In the genomic region with DNA sequence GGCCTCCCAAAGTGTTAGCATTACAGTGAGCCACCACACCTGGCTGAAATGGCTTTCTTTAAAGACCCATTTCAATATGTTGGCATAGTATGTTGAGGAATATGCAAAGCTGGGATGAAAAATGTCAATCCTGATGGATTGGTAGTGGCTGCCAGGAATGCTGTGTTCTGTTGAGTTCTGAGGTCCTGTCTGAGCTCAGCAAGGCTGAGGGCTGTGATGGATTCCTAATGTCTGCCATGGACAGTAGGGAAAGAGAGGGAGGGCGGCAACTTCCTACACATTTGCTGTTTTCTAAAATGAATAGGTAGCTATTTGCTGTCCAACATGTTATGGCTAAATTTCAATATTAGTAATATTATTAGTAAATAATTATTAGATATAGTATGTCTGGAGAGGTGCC, we compare ENCODE assay signal across 14 cellular contexts. TPM values are rescaled to one million over a fixed set of nuclear protein-coding genes. Genes with fewer than 3 reads are reported as not detected.
DNase-seq lines count a peak whose midpoint lies in the region; ATAC-seq and TF ChIP-seq lines count a peak whose summit lies in the region.
"Had no signal": no experiment of that assay in that cellular context is flagged by ENCODE, and none has a peak within 500 bp of the region (broad histone marks: within the 10 kb centered on the region; RNA-seq: fewer than 3 reads in every experiment).

No MANE protein-coding gene starts in this region.

- DNase-seq in CD8-positive, alpha-beta memory T cell = no peak
- no peak for DNase-seq in naive thymus-derived CD8-positive, alpha-beta T cell
- no peak for DNase-seq in GDM1 (lab: John Stamatoyannopoulos, UW)
- no peak for DNase-seq in testis
- DNase-seq: activated CD4-positive, CD25-positive, alpha-beta regulatory T cell treated with anti-CD3 and anti-CD28 coated beads, Interleukin-2, amount 50 U/mL, for 72 hours; activated CD8-positive, alpha-beta memory T cell treated with anti-CD3 and anti-CD28 coated beads, Interleukin-2, amount 50 U/mL, for 4 hours; MG63; NCI-H187; NCI-H226; thyroid gland had no signal

- no peak overlapping the region for H3K4me3 ChIP-seq in CD8-positive, alpha-beta memory T cell (ENCODE audit: low read length)
- H3K4me3 ChIP-seq in HEK293 (ENCODE audit: low read depth, low read length) (no peak overlapping the region), testis (no peak overlapping the region)
- H3K4me3 ChIP-seq: MG63, right atrium auricular region, thyroid gland had no signal

- H3K27ac Mint-ChIP-seq in CD8-positive, alpha-beta memory T cell = peak overlapping the region in 6 of 8 donors; percentile 82 to 95 (median 88)
- peak overlapping the region; percentile 93 for H3K27ac Mint-ChIP-seq in activated naive CD8-positive, alpha-beta T cell
- H3K27ac Mint-ChIP-seq in naive thymus-derived CD8-positive, alpha-beta T cell = peak overlapping the region in 9 of 10 donors; percentile 61 to 92 (median 86)

- H3K36me3 Mint-ChIP-seq in CD8-positive, alpha-beta memory T cell = peaks cover 3 to 34% (median 7%) of the 10 kb centered on the region in 3 donors
- peaks cover 30% of the 10 kb centered on the region for H3K36me3 Mint-ChIP-seq in activated naive CD8-positive, alpha-beta T cell
- H3K36me3 Mint-ChIP-seq in naive thymus-derived CD8-positive, alpha-beta T cell = peaks cover 0 to 17% (median 14%) of the 10 kb centered on the region in 3 donors

- CTCF ChIA-PET in CD8-positive, alpha-beta memory T cell (lab: Charles Lee) = interaction anchor here (2.5 kb wide), 1 partner anchor 149 kb away, joined by 8 read pairs; no protein-coding TSS in a partner anchor
- CTCF ChIA-PET in HEK293 (lab: Yijun Ruan, JAX) = no interaction called here

- no peaks in the 10 kb centered on the region for H3K27me3 Mint-ChIP-seq in CD8-positive, alpha-beta memory T cell
- no peaks in the 10 kb centered on the region for H3K27me3 Mint-ChIP-seq in activated naive CD8-positive, alpha-beta T cell
- H3K27me3 Mint-ChIP-seq in naive thymus-derived CD8-positive, alpha-beta T cell = no peaks in the 10 kb centered on the region

- no peak for ATAC-seq in naive thymus-derived CD8-positive, alpha-beta T cell
- ATAC-seq in HG02571 (IDR thresholded peaks at IDR 0.05; ENCODE audit: unreplicated experiment) = no peak

- POLR2A ChIA-PET in CD8-positive, alpha-beta memory T cell (lab: Charles Lee) = interaction anchor here (1.3 kb wide), 2 partner anchors 27 to 34 kb away, joined by 3 to 4 read pairs; no protein-coding TSS in a partner anchor
- POLR2A ChIA-PET in HEK293 (lab: Yijun Ruan, JAX) = no interaction called here
- POLR2A ChIA-PET in naive thymus-derived CD8-positive, alpha-beta T cell (lab: Charles Lee) = interaction anchor here (0.7 to 1.6 kb wide), 2 partner anchors 8 to 85 kb away, joined by 3 to 5 read pairs; no protein-coding TSS in a partner anchor

- no peak overlapping the region for H3K27ac ChIP-seq in CD8-positive, alpha-beta memory T cell (ENCODE audit: low read depth, low read length)
- H3K27ac ChIP-seq in HEK293 (ENCODE audit: extremely low read depth, low read depth, low read length) (no peak overlapping the region), testis (no peak overlapping the region)
- H3K27ac ChIP-seq: right atrium auricular region, thyroid gland had no signal

- peaks cover 86 to 97% (median 96%) of the 10 kb centered on the region in 3 donors for H3K4me1 Mint-ChIP-seq in CD8-positive, alpha-beta memory T cell
- H3K4me1 Mint-ChIP-seq in activated naive CD8-positive, alpha-beta T cell (ENCODE audit: low read depth) = peaks cover 92% of the 10 kb centered on the region
- peaks cover 46 to 96% (median 88%) of the 10 kb centered on the region in 4 donors for H3K4me1 Mint-ChIP-seq in naive thymus-derived CD8-positive, alpha-beta T cell

- WGBS in testis, 2 donors = 92 to 100% methylated on average over 1 of the region's 1 CpG

- no peaks in the 10 kb centered on the region for H3K9me3 ChIP-seq in CD8-positive, alpha-beta memory T cell (ENCODE audit: low read length)
- H3K9me3 ChIP-seq in HEK293 (ENCODE audit: control insufficient read depth, insufficient read depth, low read depth, low read length) = no peaks in the 10 kb centered on the region
- H3K9me3 ChIP-seq in testis = no peaks in the 10 kb centered on the region
- H3K9me3 ChIP-seq: MG63, right atrium auricular region, thyroid gland had no signal

- intact Hi-C loops in testis (cut with DNase I; ENCODE audit: low total_unique reads) = no loop called here

- no peaks in the 10 kb centered on the region for H3K36me3 ChIP-seq in CD8-positive, alpha-beta memory T cell (ENCODE audit: insufficient read depth, low read length)
- H3K36me3 ChIP-seq in HEK293 (ENCODE audit: control insufficient read depth in 2 of 2, insufficient read depth in 1 of 2, low read length in 2 of 2) (no peaks in the 10 kb centered on the region), testis (ENCODE audit: low read depth, missing control alignments) (no peaks in the 10 kb centered on the region)
- H3K36me3 ChIP-seq: MG63, right atrium auricular region, thyroid gland had no signal

- peak overlapping the region in 6 of 7 donors; percentile 10 to 63 (median 40) for H3K4me3 Mint-ChIP-seq in CD8-positive, alpha-beta memory T cell
- H3K4me3 Mint-ChIP-seq in activated naive CD8-positive, alpha-beta T cell = peak overlapping the region; percentile 72
- H3K4me3 Mint-ChIP-seq in naive thymus-derived CD8-positive, alpha-beta T cell = peak overlapping the region in 8 of 10 donors; percentile 34 to 74 (median 55)

- no peaks in the 10 kb centered on the region for H3K27me3 ChIP-seq in CD8-positive, alpha-beta memory T cell (ENCODE audit: insufficient read depth, low read length, poor library complexity, severe bottlenecking)
- no peaks in the 10 kb centered on the region for H3K27me3 ChIP-seq in testis
- H3K27me3 ChIP-seq: MG63, right atrium auricular region, thyroid gland had no signal

- no peak for TF ChIP-seq POLR2A in testis (IDR thresholded peaks at IDR 0.05)

- peaks cover 94% of the 10 kb centered on the region for H3K4me1 ChIP-seq in CD8-positive, alpha-beta memory T cell (ENCODE audit: insufficient read depth, low read length)
- H3K4me1 ChIP-seq in HEK293 (ENCODE audit: control insufficient read depth, insufficient read depth, low read length) (peaks cover 10% of the 10 kb centered on the region; the same call in 1 of the 2 replicates), testis (peaks cover 26% of the 10 kb centered on the region)

- H3K9me3 Mint-ChIP-seq in CD8-positive, alpha-beta memory T cell = no peaks in the 10 kb centered on the region
- H3K9me3 Mint-ChIP-seq in activated naive CD8-positive, alpha-beta T cell (ENCODE audit: low read depth) = no peaks in the 10 kb centered on the region
- H3K9me3 Mint-ChIP-seq in naive thymus-derived CD8-positive, alpha-beta T cell = no peaks in the 10 kb centered on the region

- TF ChIP-seq CTCF in HEK293 (tag by site-specific recombination; IDR thresholded peaks at IDR 0.05) (no peak), testis (IDR thresholded peaks at IDR 0.05) (no peak)

TF ChIP-seq in HEK293, 187 proteins besides CTCF, POLR2A, EP300 and RAD21:
- TF ChIP-seq ZFP41 (tag by site-specific recombination; IDR thresholded peaks at IDR 0.05; ENCODE audit: borderline replicate concordance) = no peak
- TF ChIP-seq ZBTB17 (tag by site-specific recombination; IDR thresholded peaks at IDR 0.05) = peak; percentile 97
- 0 out of 2 replicates have a peak, but pooled peaks have one; percentile 22 for TF ChIP-seq ZNF600 (tag by site-specific recombination; IDR thresholded peaks at IDR 0.05)
- no peak for TF ChIP-seq ZNF624 (tag by site-specific recombination; IDR thresholded peaks at IDR 0.05)
- peak; percentile 84; the same call in 1 of the 2 replicates for TF ChIP-seq ZNF23 (tag by site-specific recombination; IDR thresholded peaks at IDR 0.05; ENCODE audit: borderline replicate concordance)

RNA-seq across cellular contexts. Expression of gene RAB8B, which starts 8.2 kb away (rescaled TPM):
- total RNA-seq in CD8-positive, alpha-beta memory T cell = 100 to 1,000 TPM; 165 to 169 TPM
- polyA plus RNA-seq in CD8-positive, alpha-beta memory T cell = 52.9 TPM
- 10 to 100 TPM; 78.4 to 79.6 TPM for total RNA-seq in naive thymus-derived CD8-positive, alpha-beta T cell
- polyA plus RNA-seq in naive thymus-derived CD8-positive, alpha-beta T cell = 10 to 100 TPM; 35.1 to 40.7 (median 35.3) TPM
- 10 to 100 TPM; 19.3 to 20.8 TPM for total RNA-seq in testis
- 38.7 TPM for polyA plus RNA-seq in testis (ENCODE audit: insufficient read depth, low read depth, low replicate concordance)

RNA-seq across cellular contexts. Expression of gene RPS27L, which starts 40.3 kb away (rescaled TPM):
- 100 to 1,000 TPM; 214 to 221 TPM for total RNA-seq in CD8-positive, alpha-beta memory T cell
- polyA plus RNA-seq in CD8-positive, alpha-beta memory T cell = 193 TPM
- 100 to 1,000 TPM; 139 to 142 TPM for total RNA-seq in naive thymus-derived CD8-positive, alpha-beta T cell
- 100 to 1,000 TPM; 143 to 221 (median 206) TPM for polyA plus RNA-seq in naive thymus-derived CD8-positive, alpha-beta T cell
- total RNA-seq in testis = 10 to 100 TPM; 34.3 to 46.6 TPM
- 69.7 TPM for polyA plus RNA-seq in testis (ENCODE audit: insufficient read depth, low read depth, low replicate concordance)
